Comparison of ENCODE assay signal across 7 cellular contexts in genomic region chr3:38453075-38453913, GRCh38. TPM values are rescaled to one million over a fixed set of nuclear protein-coding genes. Genes with fewer than 3 reads are reported as not detected.
DNase-seq lines count a peak whose midpoint lies in the region; ATAC-seq and TF ChIP-seq lines count a peak whose summit lies in the region.

TSS of gene ACVR2B (plus strand) at chr3:38453890. CDS start at chr3:38454323, 433 bp downstream.

- peak within 1 kb of the TSS; percentile 56 to 90 (median 63) for H3K4me3 ChIP-seq in liver (ENCODE audit: low read depth in 1 of 3, low read length in 3 of 3)

- peak within 1 kb of the TSS; percentile 80 to 91 for H3K27ac ChIP-seq in liver (ENCODE audit: low read depth in 1 of 2, low read length in 2 of 2)

- ATAC-seq in GM18909 (IDR thresholded peaks at IDR 0.05; ENCODE audit: poor library complexity, unreplicated experiment) (peak; percentile 57), HG03342 (IDR thresholded peaks at IDR 0.05; ENCODE audit: unreplicated experiment) (peak; percentile 49)

- 9% methylated on average over 48 of the region's 48 CpGs for WGBS in liver

- H3K9me3 ChIP-seq in liver (ENCODE audit: control insufficient read depth in 4 of 4, low read length in 3 of 4) = no peaks in the 10 kb centered on the region

- H3K9ac ChIP-seq in liver (ENCODE audit: low read depth in 1 of 2, low read length in 2 of 2) = peak within 1 kb of the TSS; percentile 27 to 69

- no peaks in the 10 kb centered on the region for H3K36me3 ChIP-seq in liver (ENCODE audit: control insufficient read depth in 4 of 4, insufficient read depth in 3 of 4, low read depth in 1 of 4, low read length in 3 of 4)

- TF ChIP-seq RAD21 in liver (IDR thresholded peaks at IDR 0.05) = no peak

- no peaks in the 10 kb centered on the region for H3K27me3 ChIP-seq in liver (ENCODE audit: control insufficient read depth in 4 of 4, insufficient read depth in 4 of 4, low read length in 3 of 4)

- TF ChIP-seq CTCF in liver (IDR thresholded peaks at IDR 0.05; ENCODE audit: low read depth, low read length, missing input control) = no peak

- H3K4me1 ChIP-seq in liver (ENCODE audit: control insufficient read depth in 4 of 4, insufficient read depth in 4 of 4, low read length in 3 of 4) = peaks cover 5 to 27% (median 16%) of the 10 kb centered on the region in 4 donors

- DNase-seq in NCI-H526 (lab: John Stamatoyannopoulos, UW) (peak; percentile 61 to 93), dermis microvascular lymphatic vessel endothelial cell (ENCODE audit: low read depth in 2 of 2) (peak; percentile 55 to 83)
- DNase-seq in activated CD4-positive, alpha-beta T cell treated with anti-CD3 and anti-CD28 coated beads, Interleukin-2, amount 50 U/mL, for 48 hours = peak; percentile 74 to 79
- peak; percentile 58 to 67 for DNase-seq in stimulated activated CD4-positive, alpha-beta T cell treated with anti-CD3 and anti-CD28 coated beads, Interleukin-2, amount 100 ng/mL, for 48 hours

TF ChIP-seq in liver, 16 proteins besides CTCF, POLR2A, EP300 and RAD21:
- TF ChIP-seq EGR1 (IDR thresholded peaks at IDR 0.05; ENCODE audit: low read depth in 2 of 2) (no peak), SP1 (IDR thresholded peaks at IDR 0.05) (peak; percentile 7)

RNA-seq across cellular contexts. Expression of gene ACVR2B, which starts in this region (rescaled TPM):
- total RNA-seq in dermis microvascular lymphatic vessel endothelial cell (2.7 and 3.3 TPM in 2 replicates), liver (1 to 10 TPM; 7.3 to 7.4 TPM)
- polyA plus RNA-seq in liver = 1 to 10 TPM; 1.2 to 2.1 TPM

Comparison
In these comparisons a context has a peak if more than half of its experiments do, and no peak if none do; other contexts are left out.
1. Peak in every context shown above with its lines: DNase-seq, ATAC-seq, H3K4me3 ChIP-seq and H3K27ac ChIP-seq.